Comparison of ENCODE assay signal across 8 cellular contexts in the genomic region with DNA sequence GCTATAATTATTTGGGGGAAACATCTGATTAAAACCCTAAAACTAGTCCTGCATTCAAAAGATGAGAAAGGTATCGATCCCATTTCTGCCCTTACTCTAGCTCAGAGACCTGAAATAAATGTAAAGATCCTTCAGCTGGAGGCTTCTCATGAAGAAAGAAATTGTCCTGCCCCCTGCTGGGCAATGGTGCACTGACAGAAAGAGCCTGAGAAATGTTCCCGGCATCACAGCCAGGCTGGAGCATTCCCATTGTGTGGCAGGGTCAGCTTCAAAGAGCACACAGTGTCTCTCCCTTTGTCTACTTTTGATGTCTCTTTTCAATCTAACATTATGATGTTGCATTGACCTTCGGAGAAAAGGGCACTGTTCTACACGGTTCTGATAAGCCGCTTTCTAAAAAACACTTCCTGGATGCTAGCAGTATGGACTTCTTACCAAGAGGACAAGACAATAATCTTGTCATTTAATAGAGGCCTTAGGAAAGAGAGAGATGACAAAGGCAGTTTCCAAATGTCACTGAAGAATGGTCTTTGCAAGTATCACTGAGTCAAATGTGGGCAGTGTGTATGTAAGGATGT.
DNase-seq lines count a peak whose midpoint lies in the region; ATAC-seq and TF ChIP-seq lines count a peak whose summit lies in the region.

No MANE protein-coding gene starts in this region.

- POLR2A ChIA-PET in activated CD4-positive, alpha-beta T cell treated with anti-CD3 and anti-CD28 coated beads for 36 hours (lab: Charles Lee), result no interaction called here
- POLR2A ChIA-PET in CD8-positive, alpha-beta T cell (lab: Charles Lee), result no interaction called here

- H3K27ac Mint-ChIP-seq in activated CD4-positive, alpha-beta T cell treated with anti-CD3 and anti-CD28 coated beads for 36 hours, result no peak overlapping the region
- no peak overlapping the region for H3K27ac Mint-ChIP-seq in CD8-positive, alpha-beta T cell

- H3K27ac ChIP-seq in HUES48 (ENCODE audit: low read depth, low read length) (peak overlapping the region; percentile 49), thoracic aorta (no peak overlapping the region)
- no peak overlapping the region for H3K27ac ChIP-seq in CD8-positive, alpha-beta T cell (ENCODE audit: low read depth, low read length)

- peak; percentile 39 for DNase-seq in activated CD4-positive, alpha-beta T cell treated with anti-CD3 and anti-CD28 coated beads for 36 hours
- no peak for DNase-seq in activated CD4-positive, alpha-beta T cell treated with anti-CD3 and anti-CD28 coated beads, Interleukin-2, amount 50 U/mL, for 1 hour
- DNase-seq in astrocyte of the cerebellum (ENCODE audit: low read depth) (peak; percentile 11), iPS-NIHi7 (ENCODE audit: extremely low spot score) (peak; percentile 65), thoracic aorta (ENCODE audit: low spot score) (no peak)
- no peak for DNase-seq in CD8-positive, alpha-beta T cell

- H3K9ac ChIP-seq in HUES48 (ENCODE audit: low read depth, low read length), result no peak overlapping the region

- no peak overlapping the region for H3K4me3 Mint-ChIP-seq in activated CD4-positive, alpha-beta T cell treated with anti-CD3 and anti-CD28 coated beads for 36 hours
- H3K4me3 Mint-ChIP-seq in CD8-positive, alpha-beta T cell, result no peak overlapping the region

- H3K9me3 ChIP-seq in HUES48 (ENCODE audit: control insufficient read depth, insufficient read depth, low read length) (no peaks in the 10 kb centered on the region), thoracic aorta (no peaks in the 10 kb centered on the region)
- H3K9me3 ChIP-seq in CD8-positive, alpha-beta T cell (ENCODE audit: low read length), result no peaks in the 10 kb centered on the region

- in situ Hi-C loops in astrocyte of the cerebellum (cut with HindIII; ENCODE audit: low sequenced_read_pairs), result no loop called here

- CTCF ChIA-PET in activated CD4-positive, alpha-beta T cell treated with anti-CD3 and anti-CD28 coated beads for 36 hours (lab: Charles Lee), result interaction anchor here (0.6 to 1.3 kb wide), 4 partner anchors 68 to 1217 kb away, joined by 3 to 6 read pairs (median 4); no protein-coding TSS in a partner anchor
- CTCF ChIA-PET in CD8-positive, alpha-beta T cell (lab: Charles Lee), result no interaction called here

- intact Hi-C loops in activated CD4-positive, alpha-beta T cell treated with anti-CD3 and anti-CD28 coated beads for 36 hours (cut with DNase I, micrococcal nuclease), result loop anchor here in 1 of 2 experiments (5.0 kb wide), 1 partner anchor 1219 kb away; no protein-coding TSS in a partner anchor
- intact Hi-C loops in CD8-positive, alpha-beta T cell (cut with DNase I, micrococcal nuclease), result no loop called here

- H3K36me3 Mint-ChIP-seq in activated CD4-positive, alpha-beta T cell treated with anti-CD3 and anti-CD28 coated beads for 36 hours (ENCODE audit: low read depth), result no peaks in the 10 kb centered on the region
- H3K36me3 Mint-ChIP-seq in CD8-positive, alpha-beta T cell, result no peaks in the 10 kb centered on the region

- H3K4me1 Mint-ChIP-seq in activated CD4-positive, alpha-beta T cell treated with anti-CD3 and anti-CD28 coated beads for 36 hours, result no peaks in the 10 kb centered on the region
- no peaks in the 10 kb centered on the region for H3K4me1 Mint-ChIP-seq in CD8-positive, alpha-beta T cell (ENCODE audit: low read depth)

- peak; percentile 60 for TF ChIP-seq CTCF in astrocyte of the cerebellum (IDR thresholded peaks at IDR 0.05; ENCODE audit: low read depth, low read length, missing control alignments)
- peak; percentile 47 for TF ChIP-seq CTCF in thoracic aorta (IDR thresholded peaks at IDR 0.05)
- no peak for TF ChIP-seq CTCF in CD8-positive, alpha-beta T cell (IDR thresholded peaks at IDR 0.05)

- no peaks in the 10 kb centered on the region for H3K9me3 Mint-ChIP-seq in activated CD4-positive, alpha-beta T cell treated with anti-CD3 and anti-CD28 coated beads for 36 hours (ENCODE audit: low read depth)
- no peaks in the 10 kb centered on the region for H3K9me3 Mint-ChIP-seq in CD8-positive, alpha-beta T cell

- ATAC-seq in activated CD4-positive, alpha-beta T cell treated with anti-CD3 and anti-CD28 coated beads for 36 hours, result no peak
- ATAC-seq in thoracic aorta (ENCODE audit: insufficient number of reproducible peaks, low FRiP score, low read depth) (no peak), HG03025 (IDR thresholded peaks at IDR 0.05; ENCODE audit: low FRiP score, unreplicated experiment) (no peak)
- no peak for ATAC-seq in CD8-positive, alpha-beta T cell

- H3K4me1 ChIP-seq in HUES48 (ENCODE audit: control insufficient read depth, insufficient read depth, low read length) (peaks cover 23% of the 10 kb centered on the region), thoracic aorta (ENCODE audit: control insufficient read depth in 1 of 2, low read depth in 2 of 2) (peaks cover 0 to 12% of the 10 kb centered on the region in 2 donors)
- H3K4me1 ChIP-seq in CD8-positive, alpha-beta T cell (ENCODE audit: insufficient read depth, low read length), result no peaks in the 10 kb centered on the region

- no peak overlapping the region for H3K4me3 ChIP-seq in HUES48 (ENCODE audit: low read depth, low read length)
- no peak overlapping the region for H3K4me3 ChIP-seq in astrocyte of the cerebellum (ENCODE audit: low read depth, low read length)
- H3K4me3 ChIP-seq in thoracic aorta, result no peak overlapping the region
- H3K4me3 ChIP-seq in CD8-positive, alpha-beta T cell (ENCODE audit: low read depth, low read length), result no peak overlapping the region

- no peaks in the 10 kb centered on the region for H3K27me3 Mint-ChIP-seq in activated CD4-positive, alpha-beta T cell treated with anti-CD3 and anti-CD28 coated beads for 36 hours
- no peaks in the 10 kb centered on the region for H3K27me3 Mint-ChIP-seq in CD8-positive, alpha-beta T cell (ENCODE audit: low read depth)

- no peaks in the 10 kb centered on the region for H3K36me3 ChIP-seq in HUES48 (ENCODE audit: control insufficient read depth, insufficient read depth, low read length)
- no peaks in the 10 kb centered on the region for H3K36me3 ChIP-seq in thoracic aorta
- H3K36me3 ChIP-seq in CD8-positive, alpha-beta T cell (ENCODE audit: insufficient read depth, low read length), result no peaks in the 10 kb centered on the region

- H3K27me3 ChIP-seq in HUES48 (ENCODE audit: control insufficient read depth, insufficient read depth, low read length) (no peaks in the 10 kb centered on the region), thoracic aorta (replicated peaks; ENCODE audit: insufficient read depth) (no peaks in the 10 kb centered on the region)
- H3K27me3 ChIP-seq in CD8-positive, alpha-beta T cell (ENCODE audit: insufficient read depth, low read length), result no peaks in the 10 kb centered on the region

Comparison
In these comparisons a context has a peak if more than half of its experiments do, and no peak if none do; other contexts are left out.
1. DNase-seq: peak in activated CD4-positive, alpha-beta T cell treated with anti-CD3 and anti-CD28 coated beads for 36 hours (single experiment), astrocyte of the cerebellum (single experiment) and iPS-NIHi7 (single experiment); none in activated CD4-positive, alpha-beta T cell treated with anti-CD3 and anti-CD28 coated beads, Interleukin-2, amount 50 U/mL, for 1 hour (single experiment), thoracic aorta (single experiment) and CD8-positive, alpha-beta T cell (0 of 7).